Comparison of ENCODE assay signal across 26 cellular contexts in the genomic region with DNA sequence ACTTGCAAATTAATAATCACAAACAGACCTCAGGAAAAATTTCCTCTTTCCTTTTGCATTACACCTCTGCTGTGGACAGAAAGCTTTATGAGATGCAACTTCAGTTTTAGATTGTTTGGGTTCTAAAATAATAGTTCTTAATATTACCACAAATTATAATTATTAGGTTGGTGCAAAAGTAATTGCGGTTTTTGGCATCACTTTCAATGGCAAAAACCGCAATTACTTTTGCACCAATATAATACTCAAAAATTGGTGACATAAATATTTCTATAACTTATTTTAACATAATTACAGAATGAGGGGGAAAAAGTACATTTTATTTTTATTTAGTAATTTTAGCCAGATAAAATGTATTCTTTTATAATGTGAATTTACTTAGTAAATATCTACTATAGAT.
"Had no signal": no experiment of that assay in that cellular context is flagged by ENCODE, and none has a peak within 500 bp of the region (broad histone marks: within the 10 kb centered on the region; RNA-seq: fewer than 3 reads in every experiment).

No MANE protein-coding gene starts in this region.

- H3K4me1 ChIP-seq: esophagus squamous epithelium, gastroesophageal sphincter had no signal

- H3K27me3 ChIP-seq: brain microvascular endothelial cell, esophagus squamous epithelium, gastroesophageal sphincter had no signal

- H3K36me3 ChIP-seq: brain microvascular endothelial cell, esophagus squamous epithelium, gastroesophageal sphincter, WERI-Rb-1 had no signal

- FAIRE-seq: astrocyte, bronchial epithelial cell, endothelial cell of umbilical vein had no signal

- H3K4me3 ChIP-seq: esophagus squamous epithelium, gastroesophageal sphincter had no signal

- DNase-seq: activated B cell treated with CpG ODN at 0.5 μM for 24 hours; activated CD4-positive, alpha-beta T cell treated with anti-CD3 and anti-CD28 coated beads for 48 hours; activated CD4-positive, alpha-beta T cell treated with anti-CD3 and anti-CD28 coated beads, Interleukin-2, amount 50 U/mL, for 1 hour; activated CD4-positive, alpha-beta T cell treated with anti-CD3 and anti-CD28 coated beads, Interleukin-2, amount 50 U/mL, for 48 hours; activated CD8-positive, alpha-beta memory T cell treated with anti-CD3 and anti-CD28 coated beads for 24 hours; activated CD8-positive, alpha-beta T cell treated with anti-CD3 and anti-CD28 coated beads for 36 hours; activated effector memory CD4-positive, alpha-beta T cell treated with Interleukin-2 at 50 U/mL for 16 hours; activated gamma-delta T cell treated with Interleukin-2 at 50 U/mL for 16 hours; activated naive CD4-positive, alpha-beta T cell treated with anti-CD3 and anti-CD28 coated beads, Interleukin-2, amount 50 U/mL, for 16 hours; activated naive CD4-positive, alpha-beta T cell treated with Interleukin-2 at 50 U/mL for 16 hours; activated T-cell treated with anti-CD3 and anti-CD28 coated beads, Interleukin-2, amount 50 U/mL, for 4 hours; amniotic stem cell; anterior cingulate cortex; brain microvascular endothelial cell; cortex of kidney; dermis blood vessel endothelial cell; effector CD4-positive, alpha-beta T cell; esophagus squamous epithelium; foreskin melanocyte; T-helper 2 cell; WERI-Rb-1 had no signal

- H3K27ac ChIP-seq: brain microvascular endothelial cell, epithelial cell of prostate, esophagus squamous epithelium, gastroesophageal sphincter, WERI-Rb-1 had no signal
